8 cellular contexts compared by ENCODE assay signal in genomic region chr12:13205809-13206559, GRCh38. TPM values are rescaled to one million over a fixed set of nuclear protein-coding genes. Genes with fewer than 3 reads are reported as not detected.
DNase-seq lines count a peak whose midpoint lies in the region; ATAC-seq lines count a peak whose summit lies in the region.

No MANE protein-coding gene starts in this region.

- ATAC-seq in activated CD8-positive, alpha-beta memory T cell treated with anti-CD3 and anti-CD28 coated beads, Interleukin-2, amount 10 ng/mL, durations not matched to agents 7 days and 5 days: peak; percentile 32
- ATAC-seq in stimulated activated naive CD8-positive, alpha-beta T cell treated with anti-CD3 and anti-CD28 coated beads, Interleukin-15, amount 100 ng/mL, for 72 hours: peak; percentile 48
- no peak for ATAC-seq in HG03095 (IDR thresholded peaks at IDR 0.05; ENCODE audit: unreplicated experiment)

- peaks cover 17% of the 10 kb centered on the region for H3K27me3 Mint-ChIP-seq in activated CD8-positive, alpha-beta memory T cell treated with anti-CD3 and anti-CD28 coated beads, Interleukin-2, amount 10 ng/mL, durations not matched to agents 7 days and 5 days
- H3K27me3 Mint-ChIP-seq in activated CD4-positive, alpha-beta memory T cell treated with anti-CD3 and anti-CD28 coated beads, Interleukin-2, amount 10 ng/mL, durations not matched to agents 7 days and 5 days: no peaks in the 10 kb centered on the region
- peaks cover 18% of the 10 kb centered on the region for H3K27me3 Mint-ChIP-seq in stimulated activated naive CD8-positive, alpha-beta T cell treated with anti-CD3 and anti-CD28 coated beads, Interleukin-15, amount 100 ng/mL, for 72 hours

- CTCF ChIA-PET in activated CD8-positive, alpha-beta memory T cell treated with anti-CD3 and anti-CD28 coated beads, Interleukin-2, amount 10 ng/mL, durations not matched to agents 7 days and 5 days (lab: Charles Lee): interaction anchor here (1.6 to 9.4 kb wide), 2 partner anchors 29 to 105 kb away, joined by 4 to 148 read pairs; partner anchors contain the start of gene GSG1
- CTCF ChIA-PET in activated CD4-positive, alpha-beta memory T cell treated with anti-CD3 and anti-CD28 coated beads, Interleukin-2, amount 10 ng/mL, durations not matched to agents 7 days and 5 days (lab: Charles Lee): interaction anchor here (1.6 to 2.3 kb wide), 2 partner anchors 9 to 105 kb away, joined by 3 to 9 read pairs; no protein-coding TSS in a partner anchor

- no peaks in the 10 kb centered on the region for H3K9me3 Mint-ChIP-seq in activated CD8-positive, alpha-beta memory T cell treated with anti-CD3 and anti-CD28 coated beads, Interleukin-2, amount 10 ng/mL, durations not matched to agents 7 days and 5 days (ENCODE audit: low read depth)
- no peaks in the 10 kb centered on the region for H3K9me3 Mint-ChIP-seq in activated CD4-positive, alpha-beta memory T cell treated with anti-CD3 and anti-CD28 coated beads, Interleukin-2, amount 10 ng/mL, durations not matched to agents 7 days and 5 days
- no peaks in the 10 kb centered on the region for H3K9me3 Mint-ChIP-seq in stimulated activated naive CD8-positive, alpha-beta T cell treated with anti-CD3 and anti-CD28 coated beads, Interleukin-15, amount 100 ng/mL, for 72 hours

- H3K36me3 Mint-ChIP-seq in activated CD8-positive, alpha-beta memory T cell treated with anti-CD3 and anti-CD28 coated beads, Interleukin-2, amount 10 ng/mL, durations not matched to agents 7 days and 5 days: no peaks in the 10 kb centered on the region
- peaks cover 4% of the 10 kb centered on the region for H3K36me3 Mint-ChIP-seq in activated CD4-positive, alpha-beta memory T cell treated with anti-CD3 and anti-CD28 coated beads, Interleukin-2, amount 10 ng/mL, durations not matched to agents 7 days and 5 days (ENCODE audit: low read depth)

- no peak for DNase-seq in activated CD8-positive, alpha-beta memory T cell treated with anti-CD3 and anti-CD28 coated beads, Interleukin-2, amount 10 ng/mL, durations not matched to agents 7 days and 5 days
- DNase-seq in activated CD8-positive, alpha-beta memory T cell treated with anti-CD3 and anti-CD28 coated beads, Interleukin-2, amount 50 U/mL, for 4 hours: no peak
- DNase-seq in activated CD4-positive, alpha-beta memory T cell treated with anti-CD3 and anti-CD28 coated beads, Interleukin-2, amount 10 ng/mL, durations not matched to agents 7 days and 5 days: peak; percentile 33
- DNase-seq in glomerular endothelial cell (ENCODE audit: extremely low read depth, low read depth, low spot score) (peak; percentile 86), HUDEP-2 (lab: John Stamatoyannopoulos, UW; ENCODE audit: unreplicated experiment in 76 of 76) (no peak), NCI-H2081 treated with DMSO at 0.1 percent for 48 hours (lab: John Stamatoyannopoulos, UW) (no peak)
- peak in 1 of 2 donors; percentile 26 for DNase-seq in stimulated activated naive CD8-positive, alpha-beta T cell treated with anti-CD3 and anti-CD28 coated beads, Interleukin-15, amount 100 ng/mL, for 72 hours

- peak overlapping the region; percentile 6 for H3K27ac Mint-ChIP-seq in activated CD8-positive, alpha-beta memory T cell treated with anti-CD3 and anti-CD28 coated beads, Interleukin-2, amount 10 ng/mL, durations not matched to agents 7 days and 5 days
- peak overlapping the region; percentile 29 for H3K27ac Mint-ChIP-seq in activated CD4-positive, alpha-beta memory T cell treated with anti-CD3 and anti-CD28 coated beads, Interleukin-2, amount 10 ng/mL, durations not matched to agents 7 days and 5 days
- H3K27ac Mint-ChIP-seq in stimulated activated naive CD8-positive, alpha-beta T cell treated with anti-CD3 and anti-CD28 coated beads, Interleukin-15, amount 100 ng/mL, for 72 hours: no peak overlapping the region

- POLR2A ChIA-PET in activated CD4-positive, alpha-beta memory T cell treated with anti-CD3 and anti-CD28 coated beads, Interleukin-2, amount 10 ng/mL, durations not matched to agents 7 days and 5 days (lab: Charles Lee): interaction anchor here (1.0 to 2.1 kb wide), 4 partner anchors 8 to 105 kb away, joined by 3 to 10 read pairs (median 6); partner anchors contain the start of gene EMP1

- H3K4me1 Mint-ChIP-seq in activated CD8-positive, alpha-beta memory T cell treated with anti-CD3 and anti-CD28 coated beads, Interleukin-2, amount 10 ng/mL, durations not matched to agents 7 days and 5 days: peaks cover 40% of the 10 kb centered on the region
- H3K4me1 Mint-ChIP-seq in activated CD4-positive, alpha-beta memory T cell treated with anti-CD3 and anti-CD28 coated beads, Interleukin-2, amount 10 ng/mL, durations not matched to agents 7 days and 5 days: peaks cover 67% of the 10 kb centered on the region
- peaks cover 46% of the 10 kb centered on the region for H3K4me1 Mint-ChIP-seq in stimulated activated naive CD8-positive, alpha-beta T cell treated with anti-CD3 and anti-CD28 coated beads, Interleukin-15, amount 100 ng/mL, for 72 hours

- H3K4me3 Mint-ChIP-seq in activated CD8-positive, alpha-beta memory T cell treated with anti-CD3 and anti-CD28 coated beads, Interleukin-2, amount 10 ng/mL, durations not matched to agents 7 days and 5 days: no peak overlapping the region
- no peak overlapping the region for H3K4me3 Mint-ChIP-seq in activated CD4-positive, alpha-beta memory T cell treated with anti-CD3 and anti-CD28 coated beads, Interleukin-2, amount 10 ng/mL, durations not matched to agents 7 days and 5 days
- H3K4me3 Mint-ChIP-seq in stimulated activated naive CD8-positive, alpha-beta T cell treated with anti-CD3 and anti-CD28 coated beads, Interleukin-15, amount 100 ng/mL, for 72 hours: peak overlapping the region in 1 of 2 donors; percentile 38

RNA-seq across cellular contexts. Expression of gene EMP1, which starts 9.5 kb away (rescaled TPM):
- 1 to 10 TPM; 6.1 to 8.8 TPM for total RNA-seq in activated CD8-positive, alpha-beta memory T cell treated with anti-CD3 and anti-CD28 coated beads, Interleukin-2, amount 10 ng/mL, durations not matched to agents 7 days and 5 days
- total RNA-seq in activated CD4-positive, alpha-beta memory T cell treated with anti-CD3 and anti-CD28 coated beads, Interleukin-2, amount 10 ng/mL, durations not matched to agents 7 days and 5 days: 100 to 1,000 TPM in 1 of 2 experiments, 10 to 100 TPM in 1; 90.4 to 101 TPM
- 744 and 1,093 TPM in 2 replicates for total RNA-seq in glomerular endothelial cell

Comparison
In these comparisons a context has a peak if more than half of its experiments do, and no peak if none do; other contexts are left out.
1. DNase-seq: peak in activated CD4-positive, alpha-beta memory T cell treated with anti-CD3 and anti-CD28 coated beads, Interleukin-2, amount 10 ng/mL, durations not matched to agents 7 days and 5 days (single experiment) and glomerular endothelial cell (single experiment); none in activated CD8-positive, alpha-beta memory T cell treated with anti-CD3 and anti-CD28 coated beads, Interleukin-2, amount 10 ng/mL, durations not matched to agents 7 days and 5 days (single experiment), activated CD8-positive, alpha-beta memory T cell treated with anti-CD3 and anti-CD28 coated beads, Interleukin-2, amount 50 U/mL, for 4 hours (single experiment), HUDEP-2 (0 of 76) and NCI-H2081 treated with DMSO at 0.1 percent for 48 hours (single experiment).
2. H3K27ac Mint-ChIP-seq: peak in activated CD8-positive, alpha-beta memory T cell treated with anti-CD3 and anti-CD28 coated beads, Interleukin-2, amount 10 ng/mL, durations not matched to agents 7 days and 5 days (single experiment) and activated CD4-positive, alpha-beta memory T cell treated with anti-CD3 and anti-CD28 coated beads, Interleukin-2, amount 10 ng/mL, durations not matched to agents 7 days and 5 days (single experiment); none in stimulated activated naive CD8-positive, alpha-beta T cell treated with anti-CD3 and anti-CD28 coated beads, Interleukin-15, amount 100 ng/mL, for 72 hours (0 of 2).
3. RNA of gene EMP1, which starts 9.5 kb away (total RNA-seq): 744 to 1,093 TPM in glomerular endothelial cell and 90.4 to 101 TPM in activated CD4-positive, alpha-beta memory T cell treated with anti-CD3 and anti-CD28 coated beads, Interleukin-2, amount 10 ng/mL, durations not matched to agents 7 days and 5 days; 6.1 to 8.8 TPM in activated CD8-positive, alpha-beta memory T cell treated with anti-CD3 and anti-CD28 coated beads, Interleukin-2, amount 10 ng/mL, durations not matched to agents 7 days and 5 days; every median in the first group is over 4 times any median in the second.